9 cellular contexts compared by ENCODE assay signal in genomic region chr2:96011129-96011455, GRCh38. TPM values are rescaled to one million over a fixed set of nuclear protein-coding genes. Genes with fewer than 3 reads are reported as not detected.
DNase-seq lines count a peak whose midpoint lies in the region; ATAC-seq and TF ChIP-seq lines count a peak whose summit lies in the region.
"Not testable (repeated sequence)": the region's sequence is repeated elsewhere in the genome, so short reads cannot be mapped to it uniquely, and the experiment has no call there.
"Had no signal": no experiment of that assay in that cellular context is flagged by ENCODE, and none has a peak within 500 bp of the region (broad histone marks: within the 10 kb centered on the region; RNA-seq: fewer than 3 reads in every experiment).

No MANE protein-coding gene starts in this region.

- H3K27me3 Mint-ChIP-seq in CD8-positive, alpha-beta memory T cell, result peaks cover 1 to 14% of the 10 kb centered on the region in 2 donors

- not testable (repeated sequence) for H3K27me3 ChIP-seq in CD8-positive, alpha-beta memory T cell (ENCODE audit: insufficient read depth, low read length, poor library complexity, severe bottlenecking); SK-N-SH (ENCODE audit: insufficient read depth); ascending aorta; gastroesophageal sphincter

- TF ChIP-seq CTCF in SK-N-SH (IDR thresholded peaks at IDR 0.05), result peak; percentile 44
- TF ChIP-seq CTCF in ascending aorta (IDR thresholded peaks at IDR 0.05), result peak in 1 of 3 experiments; percentile 21
- peak in 3 of 4 experiments; percentile 16 to 31 (median 24) for TF ChIP-seq CTCF in gastroesophageal sphincter (IDR thresholded peaks at IDR 0.05)

- intact Hi-C loops in ascending aorta (cut with DNase I), result not testable (repeated sequence)

- POLR2A ChIA-PET in CD8-positive, alpha-beta memory T cell (lab: Charles Lee); SK-N-SH (lab: Yijun Ruan, JAX): not testable (repeated sequence)

- not testable (repeated sequence) for H3K79me2 ChIP-seq in SK-N-SH (ENCODE audit: insufficient read depth)

- not testable (repeated sequence) for H3K27ac ChIP-seq in CD8-positive, alpha-beta memory T cell (ENCODE audit: low read depth, low read length); SK-N-SH (ENCODE audit: low read depth in 2 of 2, low read length in 1 of 2)
- H3K27ac ChIP-seq in ascending aorta (peak overlapping the region; percentile 67 to 69), gastroesophageal sphincter (peak overlapping the region in 3 of 4 donors; percentile 57 to 75 (median 69))

- peak in 1 of 5 donors; percentile 12 for DNase-seq in CD8-positive, alpha-beta memory T cell
- DNase-seq in SK-N-SH; ascending aorta (ENCODE audit: low spot score in 2 of 2): not testable (repeated sequence)
- DNase-seq in myocyte (ENCODE audit: low read depth), result peak; percentile 11
- DNase-seq in stimulated activated naive CD8-positive, alpha-beta T cell treated with anti-CD3 and anti-CD28 coated beads, Interleukin-15, Interleukin-2, amounts not matched to agents 100 U/mL and 50 U/mL, for 24 hours, result peak; percentile 28

- CTCF ChIA-PET in CD8-positive, alpha-beta memory T cell (lab: Charles Lee); SK-N-SH (lab: Yijun Ruan, JAX): not testable (repeated sequence)

- WGBS in SK-N-SH (ENCODE audit: low lambda C conversion rate), result 56% methylated on average over 3 of the region's 4 CpGs
- WGBS in gastroesophageal sphincter (ENCODE audit: low coverage in 1 of 2), 2 donors, result 20% methylated on average over 1 of the region's 4 CpGs; no CpG with 5 or more reads in 1 of the 2 donors

- H3K4me1 Mint-ChIP-seq in CD8-positive, alpha-beta memory T cell, result peaks cover 9 to 18% (median 12%) of the 10 kb centered on the region in 3 donors

- TF ChIP-seq EP300 in SK-N-SH (IDR thresholded peaks at IDR 0.05; ENCODE audit: borderline replicate concordance in 1 of 2, low read depth in 1 of 2, low read length in 1 of 2); gastroesophageal sphincter (IDR thresholded peaks at IDR 0.05): not testable (repeated sequence)

- H4K20me1 ChIP-seq in SK-N-SH (ENCODE audit: insufficient read depth), result not testable (repeated sequence)

- TF ChIP-seq POLR2A in gastroesophageal sphincter (IDR thresholded peaks at IDR 0.05), result not testable (repeated sequence)

- H3K27ac Mint-ChIP-seq in CD8-positive, alpha-beta memory T cell, result peak overlapping the region in 4 of 8 donors; percentile 52 to 81 (median 76)

- H3K9me3 ChIP-seq in CD8-positive, alpha-beta memory T cell (ENCODE audit: low read length); SK-N-SH; ascending aorta; gastroesophageal sphincter: not testable (repeated sequence)

- not testable (repeated sequence) for H3K36me3 Mint-ChIP-seq in CD8-positive, alpha-beta memory T cell

- H3K9me2 ChIP-seq in SK-N-SH, result not testable (repeated sequence)

- ATAC-seq in GM21526 (IDR thresholded peaks at IDR 0.05; ENCODE audit: low FRiP score, unreplicated experiment) (peak; percentile 20), HG03460 (IDR thresholded peaks at IDR 0.05; ENCODE audit: unreplicated experiment) (peak; percentile 26), gastroesophageal sphincter (peak; percentile 20)
- peak; percentile 35 for ATAC-seq in stimulated activated naive CD8-positive, alpha-beta T cell treated with anti-CD3 and anti-CD28 coated beads, Interleukin-15, Interleukin-2, amounts not matched to agents 100 U/mL and 50 U/mL, for 24 hours

- H3K36me3 ChIP-seq in CD8-positive, alpha-beta memory T cell (ENCODE audit: insufficient read depth, low read length); SK-N-SH (replicated peaks in 1 of 2; ENCODE audit: control insufficient read depth in 1 of 2, insufficient read depth in 2 of 2, low read length in 1 of 2); ascending aorta; gastroesophageal sphincter: not testable (repeated sequence)

- not testable (repeated sequence) for H3F3A ChIP-seq in SK-N-SH (replicated peaks; ENCODE audit: insufficient read depth)

- H3K9me3 Mint-ChIP-seq in CD8-positive, alpha-beta memory T cell, result not testable (repeated sequence)

- H3K9ac ChIP-seq in SK-N-SH, result not testable (repeated sequence)

- peak overlapping the region; percentile 59; the same call in 1 of the 2 replicates for H3K4me2 ChIP-seq in SK-N-SH

- H3K4me3 Mint-ChIP-seq in CD8-positive, alpha-beta memory T cell, result peak overlapping the region; percentile 59 to 84 (median 64)

- not testable (repeated sequence) for H2AFZ ChIP-seq in SK-N-SH (ENCODE audit: low read depth)

- not testable (repeated sequence) for TF ChIP-seq RAD21 in SK-N-SH (IDR thresholded peaks at IDR 0.05; ENCODE audit: low read length)

- not testable (repeated sequence) for H3K4me1 ChIP-seq in CD8-positive, alpha-beta memory T cell (ENCODE audit: insufficient read depth, low read length); SK-N-SH (ENCODE audit: control insufficient read depth in 1 of 2, insufficient read depth in 2 of 2, low read depth in 1 of 2, low read length in 1 of 2); ascending aorta
- peaks cover 0 to 30% (median 4%) of the 10 kb centered on the region in 3 donors for H3K4me1 ChIP-seq in gastroesophageal sphincter

- H3K4me3 ChIP-seq in CD8-positive, alpha-beta memory T cell (ENCODE audit: low read length); ascending aorta: not testable (repeated sequence)
- H3K4me3 ChIP-seq in SK-N-SH (ENCODE audit: low read depth in 2 of 2, low read length in 1 of 2) (peak overlapping the region; percentile 31 to 39; a peak in 3 of 4 replicates), gastroesophageal sphincter (peak overlapping the region in 1 of 2 donors; percentile 28)

RNA-seq across cellular contexts. Expression of gene ANKRD36C, which starts 19.5 kb away (rescaled TPM):
- 10 to 100 TPM; 26.6 to 29.8 TPM for total RNA-seq in CD8-positive, alpha-beta memory T cell
- polyA plus RNA-seq in CD8-positive, alpha-beta memory T cell, result 22.7 TPM
- 1.8 and 2.9 TPM in 2 replicates for polyA plus RNA-seq in SK-N-SH (2012; rRNA removed)
- polyA plus RNA-seq in SK-N-SH (2012; cell fraction: cytosol; rRNA removed), result 1.2 and 1.6 TPM in 2 replicates
- polyA plus RNA-seq in SK-N-SH (2012; cell fraction: nucleus; rRNA removed), result 4.5 and 7.3 TPM in 2 replicates
- total RNA-seq in ascending aorta, result 12.1 TPM
- 10 to 100 TPM in 2 of 4 donors, 1 to 10 TPM in 2; 9.0 to 42.6 (median 18.8) TPM for total RNA-seq in gastroesophageal sphincter
- 16.6 and 29.1 TPM in 2 replicates for total RNA-seq in myocyte
- polyA plus RNA-seq in myocyte (2012), result 3.4 TPM

RNA-seq across cellular contexts. Expression of gene GPAT2, which starts 23.6 kb away (rescaled TPM):
- total RNA-seq in CD8-positive, alpha-beta memory T cell, result 10 to 100 TPM; 33.6 to 36.2 TPM
- 8.9 TPM for polyA plus RNA-seq in CD8-positive, alpha-beta memory T cell
- not detected in 2 replicates for polyA plus RNA-seq in SK-N-SH (2012; rRNA removed)
- not detected in 2 replicates for polyA plus RNA-seq in SK-N-SH (2012; cell fraction: cytosol; rRNA removed)
- polyA plus RNA-seq in SK-N-SH (2012; cell fraction: nucleus; rRNA removed), result 0.02 and 0.09 TPM in 2 replicates
- total RNA-seq in ascending aorta, result 9.4 TPM
- total RNA-seq in gastroesophageal sphincter, result 1 to 10 TPM; 1.9 to 8.4 (median 3.9) TPM
- not detected in 2 replicates for total RNA-seq in myocyte
- polyA plus RNA-seq in myocyte (2012), result 0.05 TPM
- total RNA-seq: NCI-H460 had no signal
